ENCODE assay signal across 8 cellular contexts in genomic region chr16:85028638-85029412, GRCh38. TPM values are rescaled to one million over a fixed set of nuclear protein-coding genes. Genes with fewer than 3 reads are reported as not detected.
A peak's percentile ranks its signal among the peaks of the same experiment; 100 is the strongest.
DNase-seq lines count a peak whose midpoint lies in the region; ATAC-seq and TF ChIP-seq lines count a peak whose summit lies in the region.

No MANE protein-coding gene starts in this region.

- peaks cover 42% of the 10 kb centered on the region for H3K4me1 Mint-ChIP-seq in activated B cell treated with CpG ODN at 0.5 μM for 24 hours

- H3K27me3 Mint-ChIP-seq in activated B cell treated with CpG ODN at 0.5 μM for 24 hours: peaks cover 11% of the 10 kb centered on the region

- H3K27ac ChIP-seq in BLaER1: no peak overlapping the region
- H3K27ac ChIP-seq in mammary epithelial cell (ENCODE audit: insufficient read depth, low read depth, low read length): no peak overlapping the region

- H2AFZ ChIP-seq in mammary epithelial cell (ENCODE audit: low read depth, low read length): peak overlapping the region; percentile 86

- H3K27ac Mint-ChIP-seq in activated B cell treated with CpG ODN at 0.5 μM for 24 hours: peak overlapping the region; percentile 41

- WGBS in mammary epithelial cell (ENCODE audit: low coverage, missing lambda C conversion rate): 2% methylated on average over 17 of the region's 17 CpGs

- dilution Hi-C loops in mammary epithelial cell (cut with HindIII; ENCODE audit: low sequenced_read_pairs): no loop called here

- peak overlapping the region; percentile 84 for H3K4me3 Mint-ChIP-seq in activated B cell treated with CpG ODN at 0.5 μM for 24 hours

- intact Hi-C loops in activated B cell treated with CpG ODN at 0.5 μM for 24 hours (cut with micrococcal nuclease): loop anchor here (2.0 to 10.0 kb wide), 7 partner anchors 26 to 1224 kb away; partner anchors contain the start of genes C16orf74, HSBP1, MEAK7 and TAF1C
- intact Hi-C loops in mammary epithelial cell (cut with micrococcal nuclease): loop anchor here (1.0 kb wide), 1 partner anchor 57 kb away; no protein-coding TSS in a partner anchor

- H3K4me3 ChIP-seq in BLaER1: peak overlapping the region; percentile 68
- H3K4me3 ChIP-seq in mammary epithelial cell (replicated peaks in 1 of 3; ENCODE audit: insufficient read depth in 1 of 3, low read depth in 2 of 3, low read length in 3 of 3): peak overlapping the region; percentile 52 to 84 (median 63)

- no peaks in the 10 kb centered on the region for H3K9me3 ChIP-seq in BLaER1
- no peaks in the 10 kb centered on the region for H3K9me3 ChIP-seq in mammary epithelial cell (replicated peaks; ENCODE audit: insufficient read depth, low read length)

- H4K20me1 ChIP-seq in BLaER1 (peaks cover 19% of the 10 kb centered on the region), mammary epithelial cell (ENCODE audit: insufficient read depth, low read length) (peaks cover 3% of the 10 kb centered on the region)

- H3K4me2 ChIP-seq in BLaER1 (peak overlapping the region; percentile 89), mammary epithelial cell (ENCODE audit: insufficient read depth, low read depth, low read length) (peak overlapping the region; percentile 97)

- ATAC-seq in activated B cell treated with CpG ODN at 0.5 μM for 24 hours (ENCODE audit: low read depth): peak; percentile 23

- H3K36me3 Mint-ChIP-seq in activated B cell treated with CpG ODN at 0.5 μM for 24 hours (ENCODE audit: low read depth): peaks cover 2% of the 10 kb centered on the region

- in situ Hi-C loops in mammary epithelial cell (cut with MboI; ENCODE audit: low sequenced_read_pairs in 2 of 2): no loop called here

- peak; percentile 14 for DNase-seq in HCEC 1CT
- DNase-seq in activated B cell treated with CpG ODN at 0.5 μM for 24 hours: peak; percentile 22
- peak; percentile 90 for DNase-seq in mammary epithelial cell
- peak; percentile 47 to 98 for DNase-seq in lung microvascular endothelial cell (ENCODE audit: low read depth in 2 of 2)
- DNase-seq in stimulated activated CD8-positive, alpha-beta memory T cell treated with anti-CD3 and anti-CD28 coated beads, Interleukin-15, amount 100 ng/mL, for 1 hour (ENCODE audit: low read depth): peak; percentile 34
- DNase-seq in NCI-H2196 (lab: John Stamatoyannopoulos, UW; ENCODE audit: unreplicated experiment): no peak
- no peak for DNase-seq in SK-N-DZ (ENCODE audit: low spot score)

- H3K27me3 ChIP-seq in BLaER1 (peaks cover 28% of the 10 kb centered on the region), mammary epithelial cell (ENCODE audit: insufficient read depth, low read length) (no peaks in the 10 kb centered on the region)

- peaks cover 50% of the 10 kb centered on the region for H3K4me1 ChIP-seq in BLaER1
- peaks cover 29% of the 10 kb centered on the region for H3K4me1 ChIP-seq in mammary epithelial cell (ENCODE audit: insufficient read depth, low read length)

- TF ChIP-seq CTCF in activated B cell treated with CpG ODN at 0.5 μM for 24 hours (IDR thresholded peaks at IDR 0.05): no peak
- TF ChIP-seq CTCF in mammary epithelial cell (conservative IDR thresholded peaks at IDR 0.05 in 1 of 2, IDR thresholded peaks at IDR 0.05 in 1 of 2; ENCODE audit: extremely low read depth in 1 of 2, insufficient read depth in 1 of 2, low read depth in 1 of 2, low read length in 2 of 2): no peak

- CTCF ChIA-PET in activated B cell treated with CpG ODN at 0.5 μM for 24 hours (lab: Charles Lee) (interaction anchor here (1.5 kb wide), 1 partner anchor 58 kb away, joined by 4 read pairs; no protein-coding TSS in a partner anchor), mammary epithelial cell (lab: Charles Lee; ENCODE audit: low non-redundant PET) (no interaction called here)

- H3K9ac ChIP-seq in BLaER1: no peak overlapping the region
- peak overlapping the region; percentile 24 for H3K9ac ChIP-seq in mammary epithelial cell (ENCODE audit: insufficient read depth, low read length)

- POLR2A ChIA-PET in activated B cell treated with CpG ODN at 0.5 μM for 24 hours (lab: Charles Lee): interaction anchor here (1.1 to 4.2 kb wide), 2 partner anchors 17 to 884 kb away, joined by 3 to 51 read pairs; partner anchors contain the start of genes DNAAF1, HSDL1 and ZDHHC7

- H3K79me2 ChIP-seq in mammary epithelial cell (ENCODE audit: insufficient read depth, low read length): no peaks in the 10 kb centered on the region

- H3K9me3 Mint-ChIP-seq in activated B cell treated with CpG ODN at 0.5 μM for 24 hours: no peaks in the 10 kb centered on the region

- H3K36me3 ChIP-seq in BLaER1 (no peaks in the 10 kb centered on the region), mammary epithelial cell (ENCODE audit: insufficient read depth, low read length) (no peaks in the 10 kb centered on the region)

- BruUV-seq in mammary epithelial cell (replicated peaks; lab: Mats Ljungman, UMichigan): no TSS peak

RNA-seq across cellular contexts. Expression of gene KIAA0513, which starts 1.2 kb away (rescaled TPM):
- total RNA-seq in activated B cell treated with CpG ODN at 0.5 μM for 24 hours (0.62 and 1.1 TPM in 2 replicates), mammary epithelial cell (10 to 100 TPM in 1 of 2 donors, 1 to 10 TPM in 1; 5.0 to 10.0 TPM), lung microvascular endothelial cell (14.4 and 20.8 TPM in 2 replicates)
- polyA plus RNA-seq in mammary epithelial cell: 3.4 TPM
- 8.7 TPM for polyA minus RNA-seq in mammary epithelial cell
- polyA plus RNA-seq in SK-N-DZ (2014; cell fraction: cytosol; rRNA removed): 2.2 and 2.8 TPM in 2 replicates
- polyA plus RNA-seq in SK-N-DZ (2014; cell fraction: nucleus; rRNA removed): 0.80 and 1.2 TPM in 2 replicates

RNA-seq across cellular contexts. Expression of gene ZDHHC7, which starts 17.5 kb away (rescaled TPM):
- total RNA-seq in activated B cell treated with CpG ODN at 0.5 μM for 24 hours (24.4 and 26.9 TPM in 2 replicates), mammary epithelial cell (10 to 100 TPM; 46.9 to 83.4 TPM), lung microvascular endothelial cell (27.7 and 32.9 TPM in 2 replicates)
- polyA plus RNA-seq in mammary epithelial cell: 54.7 TPM
- polyA minus RNA-seq in mammary epithelial cell: 173 TPM
- polyA plus RNA-seq in SK-N-DZ (2014; cell fraction: cytosol; rRNA removed): 39.0 and 53.6 TPM in 2 replicates
- 35.6 and 39.4 TPM in 2 replicates for polyA plus RNA-seq in SK-N-DZ (2014; cell fraction: nucleus; rRNA removed)

Comparison
In these comparisons a context has a peak if more than half of its experiments do, and no peak if none do; other contexts are left out.
1. DNase-seq: peak in HCEC 1CT (single experiment), activated B cell treated with CpG ODN at 0.5 μM for 24 hours (single experiment), mammary epithelial cell (single experiment), lung microvascular endothelial cell (2 of 2) and stimulated activated CD8-positive, alpha-beta memory T cell treated with anti-CD3 and anti-CD28 coated beads, Interleukin-15, amount 100 ng/mL, for 1 hour (single experiment); none in NCI-H2196 (single experiment) and SK-N-DZ (single experiment).